ENCODE assay signal across 12 cellular contexts in genomic region chr14:25122843-25123242, GRCh38.
"Had no signal": no experiment of that assay in that cellular context is flagged by ENCODE, and none has a peak within 500 bp of the region (broad histone marks: within the 10 kb centered on the region; RNA-seq: fewer than 3 reads in every experiment).

No MANE protein-coding gene starts in this region.

- H3K4me3 Mint-ChIP-seq: activated CD4-positive, alpha-beta T cell treated with anti-CD3 and anti-CD28 coated beads, Interleukin-2, amount 10 ng/mL, durations not matched to agents 7 days and 5 days; memory B cell; nephron progenitor cell; stimulated activated naive B cell treated with anti-CD40 and anti-IgM and Interleukin-4, amounts not matched to agents 10 μg/mL and 1 μg/mL and 100 μg/mL, for 72 hours had no signal

- H3K27ac Mint-ChIP-seq: activated CD4-positive, alpha-beta T cell treated with anti-CD3 and anti-CD28 coated beads, Interleukin-2, amount 10 ng/mL, durations not matched to agents 7 days and 5 days; memory B cell; nephron progenitor cell; stimulated activated naive B cell treated with anti-CD40 and anti-IgM and Interleukin-4, amounts not matched to agents 10 μg/mL and 1 μg/mL and 100 μg/mL, for 72 hours had no signal

- DNase-seq: activated CD4-positive, alpha-beta T cell treated with anti-CD3 and anti-CD28 coated beads, Interleukin-2, amount 10 ng/mL, durations not matched to agents 7 days and 5 days; activated naive CD4-positive, alpha-beta T cell treated with Interleukin-2 at 50 U/mL for 16 hours; dorsolateral prefrontal cortex; hippocampal formation; left lung; nephron progenitor cell; occipital lobe; sigmoid colon; stimulated activated CD4-positive, alpha-beta T cell treated with anti-CD3 and anti-CD28 coated beads, Interleukin-2, amount 100 ng/mL, for 48 hours; stimulated activated naive B cell treated with anti-CD40 and anti-IgM and Interleukin-4, amounts not matched to agents 10 μg/mL and 1 μg/mL and 100 μg/mL, for 72 hours; thyroid gland had no signal

- H3K9me3 Mint-ChIP-seq: activated CD4-positive, alpha-beta T cell treated with anti-CD3 and anti-CD28 coated beads, Interleukin-2, amount 10 ng/mL, durations not matched to agents 7 days and 5 days; memory B cell; nephron progenitor cell; stimulated activated naive B cell treated with anti-CD40 and anti-IgM and Interleukin-4, amounts not matched to agents 10 μg/mL and 1 μg/mL and 100 μg/mL, for 72 hours had no signal

- H3K4me3 ChIP-seq: dorsolateral prefrontal cortex, left lung, sigmoid colon, thyroid gland had no signal

- H3K27ac ChIP-seq: dorsolateral prefrontal cortex, left lung, sigmoid colon, thyroid gland had no signal

- H3K27me3 ChIP-seq: dorsolateral prefrontal cortex, left lung, sigmoid colon, thyroid gland had no signal

- H3K9me3 ChIP-seq: left lung, sigmoid colon, thyroid gland had no signal

- H3K36me3 ChIP-seq: left lung, sigmoid colon, thyroid gland had no signal

- H3K4me1 ChIP-seq: left lung had no signal

- H3K27me3 Mint-ChIP-seq: activated CD4-positive, alpha-beta T cell treated with anti-CD3 and anti-CD28 coated beads, Interleukin-2, amount 10 ng/mL, durations not matched to agents 7 days and 5 days had no signal

- H3K36me3 Mint-ChIP-seq: memory B cell; stimulated activated naive B cell treated with anti-CD40 and anti-IgM and Interleukin-4, amounts not matched to agents 10 μg/mL and 1 μg/mL and 100 μg/mL, for 72 hours had no signal

- H3K4me1 Mint-ChIP-seq: activated CD4-positive, alpha-beta T cell treated with anti-CD3 and anti-CD28 coated beads, Interleukin-2, amount 10 ng/mL, durations not matched to agents 7 days and 5 days; memory B cell; nephron progenitor cell; stimulated activated naive B cell treated with anti-CD40 and anti-IgM and Interleukin-4, amounts not matched to agents 10 μg/mL and 1 μg/mL and 100 μg/mL, for 72 hours had no signal

- ATAC-seq: left lung; stimulated activated naive B cell treated with anti-CD40 and anti-IgM and Interleukin-4, amounts not matched to agents 10 μg/mL and 1 μg/mL and 100 μg/mL, for 72 hours had no signal
